Comparison of ENCODE assay signal across 30 cellular contexts in the genomic region with DNA sequence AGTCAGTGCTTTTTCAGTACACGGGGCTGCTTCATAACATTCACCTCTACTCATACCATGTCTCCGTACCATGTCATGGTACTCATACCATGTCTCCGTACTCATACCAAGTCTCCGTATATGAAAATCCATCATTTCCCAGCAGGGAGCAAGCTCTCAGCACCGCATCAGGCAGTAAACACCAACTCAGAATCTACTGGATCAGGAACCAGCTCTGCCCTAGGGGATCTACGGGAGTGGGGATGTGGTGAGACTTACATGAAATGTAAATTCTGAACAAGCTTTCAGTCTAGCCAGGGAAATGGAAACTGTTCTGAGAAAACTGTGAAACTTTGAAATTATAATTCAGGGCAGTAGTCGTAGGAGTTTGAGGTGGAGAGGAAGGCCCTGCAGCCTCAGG. TPM values are rescaled to one million over a fixed set of nuclear protein-coding genes. Genes with fewer than 3 reads are reported as not detected.
"Had no signal": no experiment of that assay in that cellular context is flagged by ENCODE, and none has a peak within 500 bp of the region (broad histone marks: within the 10 kb centered on the region; RNA-seq: fewer than 3 reads in every experiment).

No MANE protein-coding gene starts in this region.

- DNase-seq: activated CD4-positive, alpha-beta T cell treated with anti-CD3 and anti-CD28 coated beads for 48 hours; activated CD4-positive, alpha-beta T cell treated with anti-CD3 and anti-CD28 coated beads, Interleukin-2, amount 50 U/mL, for 48 hours; activated CD8-positive, alpha-beta memory T cell treated with anti-CD3 and anti-CD28 coated beads, Interleukin-2, amount 50 U/mL, for 4 hours; activated gamma-delta T cell; activated T-cell treated with anti-CD3 and anti-CD28 coated beads, Interleukin-2, amount 50 U/mL, for 24 hours; dermis blood vessel endothelial cell; effector CD4-positive, alpha-beta T cell; foreskin keratinocyte; heart right ventricle; kidney glomerular epithelial cell; lower lobe of right lung; mesendoderm; nucleus accumbens; stimulated activated CD4-positive, alpha-beta T cell treated with anti-CD3 and anti-CD28 coated beads, Interleukin-2, amount 100 ng/mL, for 48 hours; stimulated activated naive CD4-positive, alpha-beta T cell treated with Interleukin-2 at 50 U/mL for 16 hours; T-helper 17 cell; T1000; upper lobe of left lung; WERI-Rb-1 had no signal

- H3K27ac Mint-ChIP-seq: activated naive CD4-positive, alpha-beta T cell treated with anti-CD3 and anti-CD28 coated beads, Interleukin-2, amount 50 U/mL, for 72 hours; activated T-cell treated with anti-CD3 and anti-CD28 coated beads, Interleukin-2, amount 50 U/mL, for 24 hours; natural killer cell treated with Interleukin-12 subunit alpha and Interleukin-12 subunit beta and Interleukin-15 and Interleukin-18, amount 100 ng/mL, for 72 hours; T-helper 17 cell had no signal

- H3K4me3 ChIP-seq: esophagus muscularis mucosa, heart right ventricle, lower lobe of right lung, right atrium auricular region, thoracic aorta, upper lobe of left lung, vagina had no signal

- H3K36me3 Mint-ChIP-seq: activated naive CD4-positive, alpha-beta T cell treated with anti-CD3 and anti-CD28 coated beads, Interleukin-2, amount 50 U/mL, for 72 hours; natural killer cell treated with Interleukin-12 subunit alpha and Interleukin-12 subunit beta and Interleukin-15 and Interleukin-18, amount 100 ng/mL, for 72 hours had no signal

- H3K36me3 ChIP-seq: esophagus muscularis mucosa, heart right ventricle, lower lobe of right lung, right atrium auricular region, thoracic aorta, upper lobe of left lung, vagina, WERI-Rb-1 had no signal

- H3K4me3 Mint-ChIP-seq: activated T-cell treated with anti-CD3 and anti-CD28 coated beads, Interleukin-2, amount 50 U/mL, for 24 hours; natural killer cell treated with Interleukin-12 subunit alpha and Interleukin-12 subunit beta and Interleukin-15 and Interleukin-18, amount 100 ng/mL, for 72 hours; T-helper 17 cell had no signal

- H3K27me3 Mint-ChIP-seq: activated T-cell treated with anti-CD3 and anti-CD28 coated beads, Interleukin-2, amount 50 U/mL, for 24 hours; natural killer cell treated with Interleukin-12 subunit alpha and Interleukin-12 subunit beta and Interleukin-15 and Interleukin-18, amount 100 ng/mL, for 72 hours had no signal

- H3K9me3 Mint-ChIP-seq: activated T-cell treated with anti-CD3 and anti-CD28 coated beads, Interleukin-2, amount 50 U/mL, for 24 hours; natural killer cell treated with Interleukin-12 subunit alpha and Interleukin-12 subunit beta and Interleukin-15 and Interleukin-18, amount 100 ng/mL, for 72 hours had no signal

- ATAC-seq: activated CD4-positive, CD25-positive, alpha-beta regulatory T cell treated with anti-CD3 and anti-CD28 coated beads, Interleukin-2, amount 50 U/mL, for 24 hours; activated naive CD4-positive, alpha-beta T cell treated with anti-CD3 and anti-CD28 coated beads, Interleukin-2, amount 50 U/mL, for 72 hours; foreskin keratinocyte; heart right ventricle; left lobe of liver; lower lobe of right lung; natural killer cell treated with Interleukin-12 subunit alpha and Interleukin-12 subunit beta and Interleukin-15 and Interleukin-18, amount 100 ng/mL, for 72 hours; T-helper 17 cell had no signal

- H3K27ac ChIP-seq: esophagus muscularis mucosa, foreskin keratinocyte, heart right ventricle, lower lobe of right lung, parathyroid adenoma, right atrium auricular region, thoracic aorta, upper lobe of left lung, vagina, WERI-Rb-1 had no signal

- H3K27me3 ChIP-seq: esophagus muscularis mucosa, foreskin keratinocyte, heart right ventricle, right atrium auricular region, upper lobe of left lung, vagina had no signal

- H3K4me1 ChIP-seq: foreskin keratinocyte, parathyroid adenoma had no signal

- H2AFZ ChIP-seq: parathyroid adenoma had no signal

- H3K9ac ChIP-seq: parathyroid adenoma had no signal

- H3K9me3 ChIP-seq: esophagus muscularis mucosa, heart right ventricle, lower lobe of right lung, right atrium auricular region, thoracic aorta, upper lobe of left lung, vagina had no signal

- H3K79me2 ChIP-seq: parathyroid adenoma had no signal

RNA-seq across cellular contexts. Expression of a gene that starts 27.1 kb away (rescaled TPM):
- total RNA-seq: activated CD8-positive, alpha-beta memory T cell treated with anti-CD3 and anti-CD28 coated beads for 36 hours; activated naive CD4-positive, alpha-beta T cell treated with anti-CD3 and anti-CD28 coated beads, Interleukin-2, amount 50 U/mL, for 72 hours; esophagus muscularis mucosa; heart right ventricle; left lobe of liver; lower lobe of right lung; natural killer cell treated with Interleukin-12 subunit alpha and Interleukin-12 subunit beta and Interleukin-15 and Interleukin-18, amount 100 ng/mL, for 72 hours; pulmonary artery endothelial cell; T-helper 17 cell; thoracic aorta; upper lobe of left lung; vagina had no signal
- polyA plus RNA-seq: foreskin keratinocyte, heart right ventricle had no signal
